15 cellular contexts compared by ENCODE assay signal in the genomic region with DNA sequence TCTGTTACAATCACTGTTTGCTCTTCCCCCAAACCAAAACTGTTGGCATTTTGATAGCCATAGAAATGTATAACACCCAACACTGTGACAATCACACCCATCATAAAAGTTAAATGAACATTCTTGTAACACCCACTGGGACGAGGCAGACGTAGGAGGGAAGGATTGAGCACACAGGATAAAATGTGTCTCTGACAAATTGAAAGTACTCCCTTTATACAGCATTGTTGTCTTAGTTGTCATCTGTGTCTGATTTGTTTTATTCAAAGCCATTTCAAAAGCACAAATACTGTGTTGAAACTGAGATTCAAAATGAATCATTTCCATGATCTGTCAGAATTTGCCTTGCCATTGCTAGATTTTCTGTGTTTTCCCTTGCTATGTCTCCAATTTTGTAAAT.
"Had no signal": no experiment of that assay in that cellular context is flagged by ENCODE, and none has a peak within 500 bp of the region (broad histone marks: within the 10 kb centered on the region; RNA-seq: fewer than 3 reads in every experiment).

No MANE protein-coding gene starts in this region.

- H3K27ac ChIP-seq: adrenal gland, gastroesophageal sphincter, parathyroid adenoma had no signal

- H3K27me3 ChIP-seq: adrenal gland, gastroesophageal sphincter had no signal

- H3K27ac Mint-ChIP-seq: activated CD8-positive, alpha-beta T cell treated with anti-CD3 and anti-CD28 coated beads for 36 hours; activated naive CD4-positive, alpha-beta T cell treated with anti-CD3 and anti-CD28 coated beads, Interleukin-2, amount 10 ng/mL, durations not matched to agents 7 days and 5 days; activated T-helper 1 cell treated with anti-CD3 and anti-CD28 coated beads, Interleukin-12 subunit alpha, Interleukin-12 subunit beta, Interleukin-2, Interleukin-4 antibody, amounts not matched to agents 30 ng/mL and 10 ng/mL and 1 ng/mL, durations not matched to agents 14 hours and 24 hours and 36 hours; endodermal cell had no signal

- H3K4me3 ChIP-seq: adrenal gland, gastroesophageal sphincter had no signal

- H3K36me3 ChIP-seq: adrenal gland, gastroesophageal sphincter had no signal

- H3K4me1 ChIP-seq: adrenal gland, gastroesophageal sphincter, parathyroid adenoma had no signal

- H2AFZ ChIP-seq: parathyroid adenoma had no signal

- H3K9me3 Mint-ChIP-seq: endodermal cell had no signal

- H3K36me3 Mint-ChIP-seq: activated naive CD4-positive, alpha-beta T cell treated with anti-CD3 and anti-CD28 coated beads, Interleukin-2, amount 10 ng/mL, durations not matched to agents 7 days and 5 days had no signal

- H3K4me3 Mint-ChIP-seq: activated CD8-positive, alpha-beta T cell treated with anti-CD3 and anti-CD28 coated beads for 36 hours; activated naive CD4-positive, alpha-beta T cell treated with anti-CD3 and anti-CD28 coated beads, Interleukin-2, amount 10 ng/mL, durations not matched to agents 7 days and 5 days; activated T-helper 1 cell treated with anti-CD3 and anti-CD28 coated beads, Interleukin-12 subunit alpha, Interleukin-12 subunit beta, Interleukin-2, Interleukin-4 antibody, amounts not matched to agents 30 ng/mL and 10 ng/mL and 1 ng/mL, durations not matched to agents 14 hours and 24 hours and 36 hours; endodermal cell had no signal

- H3K9ac ChIP-seq: parathyroid adenoma had no signal

- DNase-seq: activated CD4-positive, CD25-positive, alpha-beta regulatory T cell treated with anti-CD3 and anti-CD28 coated beads, Interleukin-2, amount 50 U/mL, for 72 hours; activated CD8-positive, alpha-beta memory T cell treated with anti-CD3 and anti-CD28 coated beads, Interleukin-2, amount 50 U/mL, for 4 hours; activated CD8-positive, alpha-beta T cell treated with anti-CD3 and anti-CD28 coated beads for 36 hours; activated naive CD4-positive, alpha-beta T cell treated with anti-CD3 and anti-CD28 coated beads, Interleukin-2, amount 10 ng/mL, durations not matched to agents 7 days and 5 days; adrenal gland; dermis blood vessel endothelial cell; endodermal cell; islet precursor cell; retina; small intestine; trophoblast cell had no signal

- H3K9me3 ChIP-seq: adrenal gland, gastroesophageal sphincter had no signal

- ATAC-seq: activated CD8-positive, alpha-beta T cell treated with anti-CD3 and anti-CD28 coated beads for 36 hours; esophagus mucosa; gastroesophageal sphincter had no signal

- H3K4me1 Mint-ChIP-seq: activated naive CD4-positive, alpha-beta T cell treated with anti-CD3 and anti-CD28 coated beads, Interleukin-2, amount 10 ng/mL, durations not matched to agents 7 days and 5 days had no signal

- H3K27me3 Mint-ChIP-seq: activated CD8-positive, alpha-beta T cell treated with anti-CD3 and anti-CD28 coated beads for 36 hours; activated naive CD4-positive, alpha-beta T cell treated with anti-CD3 and anti-CD28 coated beads, Interleukin-2, amount 10 ng/mL, durations not matched to agents 7 days and 5 days had no signal

- H3K79me2 ChIP-seq: parathyroid adenoma had no signal
